Comparison of ENCODE assay signal across 11 cellular contexts in the genomic region with DNA sequence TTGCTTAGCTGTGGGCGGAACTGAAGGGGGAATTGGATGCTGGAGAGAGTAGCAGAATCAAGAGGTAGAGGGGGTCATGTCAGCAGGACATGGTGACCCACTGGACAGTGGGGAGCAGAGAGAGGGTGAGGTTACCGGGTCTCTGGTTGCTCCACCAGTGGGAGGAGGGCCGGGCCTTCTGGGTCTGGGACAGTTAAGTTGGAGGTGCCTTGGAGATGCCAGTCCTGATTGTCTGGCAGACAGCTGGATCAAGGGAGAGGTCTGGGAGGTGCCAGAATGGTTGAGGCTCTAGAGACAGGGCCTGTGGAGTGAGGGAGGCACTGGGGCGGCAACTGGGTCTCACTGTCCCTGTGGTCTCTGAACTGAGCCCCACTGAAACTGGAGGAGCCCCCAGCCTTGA. TPM values are rescaled to one million over a fixed set of nuclear protein-coding genes. Genes with fewer than 3 reads are reported as not detected.
DNase-seq lines count a peak whose midpoint lies in the region; ATAC-seq and TF ChIP-seq lines count a peak whose summit lies in the region.
"Had no signal": no experiment of that assay in that cellular context is flagged by ENCODE, and none has a peak within 500 bp of the region (broad histone marks: within the 10 kb centered on the region; RNA-seq: fewer than 3 reads in every experiment).

No MANE protein-coding gene starts in this region.

- ATAC-seq in RWPE2 (ENCODE audit: low read depth), result peak; percentile 3; the same call in 1 of the 3 replicates

- H4K20me1 ChIP-seq in BLaER1, result peaks cover 63% of the 10 kb centered on the region
- H4K20me1 ChIP-seq in fibroblast of lung (ENCODE audit: control insufficient read depth, extremely low read depth, insufficient read depth, low read length), result no peaks in the 10 kb centered on the region

- DNase-seq in RWPE2 (ENCODE audit: low spot score), result peak; percentile 84
- no peak for DNase-seq in fibroblast of lung (ENCODE audit: low read depth in 2 of 2)
- no peak for DNase-seq in ovary
- DNase-seq in UCSD-AML1 (lab: John Stamatoyannopoulos, UW; ENCODE audit: unreplicated experiment), result no peak
- DNase-seq in G401 (ENCODE audit: low spot score), result no peak
- no peak for DNase-seq in NCI-H2081 treated with DMSO at 0.1 percent for 48 hours (lab: John Stamatoyannopoulos, UW)
- DNase-seq in HCEC 1CT, result no peak
- DNase-seq: NCI-H1105 treated with DMSO at 0.1 percent for 48 hours had no signal

- H3K79me2 ChIP-seq in fibroblast of lung (ENCODE audit: control insufficient read depth, insufficient read depth, low read length), result peaks cover 13% of the 10 kb centered on the region

- H3K36me3 ChIP-seq in BLaER1 (peaks cover 64% of the 10 kb centered on the region), RWPE2 (ENCODE audit: low read depth) (peaks cover 87% of the 10 kb centered on the region), fibroblast of lung (ENCODE audit: control insufficient read depth, insufficient read depth, low read length) (peaks cover 17% of the 10 kb centered on the region), ovary (no peaks in the 10 kb centered on the region)

- in situ Hi-C loops in G401 (cut with HindIII; ENCODE audit: low sequenced_read_pairs), result no loop called here

- no peak overlapping the region for H2AFZ ChIP-seq in fibroblast of lung (ENCODE audit: low read length)

- H3K9ac ChIP-seq in BLaER1 (0 out of 2 replicates have a peak overlapping the region, but pooled peaks have one; percentile 21), fibroblast of lung (ENCODE audit: insufficient read depth, low read length) (no peak overlapping the region)

- H3K4me3 ChIP-seq in BLaER1, result no peak overlapping the region
- H3K4me3 ChIP-seq in RWPE2 (ENCODE audit: severe bottlenecking), result no peak overlapping the region
- no peak overlapping the region for H3K4me3 ChIP-seq in fibroblast of lung (replicated peaks in 1 of 4; ENCODE audit: control extremely low read depth in 1 of 4, insufficient read depth in 1 of 4, low read depth in 3 of 4, low read length in 4 of 4)
- H3K4me3 ChIP-seq in ovary, result no peak overlapping the region

- H3K4me2 ChIP-seq in BLaER1 (no peak overlapping the region), fibroblast of lung (ENCODE audit: extremely low read depth, insufficient read depth, low read length) (no peak overlapping the region)

- no peaks in the 10 kb centered on the region for H3K27me3 ChIP-seq in BLaER1
- H3K27me3 ChIP-seq in RWPE2 (ENCODE audit: insufficient read depth, poor library complexity, severe bottlenecking), result no peaks in the 10 kb centered on the region
- H3K27me3 ChIP-seq in fibroblast of lung (ENCODE audit: control insufficient read depth, insufficient read depth, low read length), result no peaks in the 10 kb centered on the region
- H3K27me3 ChIP-seq in ovary, result no peaks in the 10 kb centered on the region

- H3K4me1 ChIP-seq in BLaER1 (peaks cover 56% of the 10 kb centered on the region), RWPE2 (ENCODE audit: insufficient read depth, poor library complexity, severe bottlenecking) (peaks cover 27% of the 10 kb centered on the region), fibroblast of lung (ENCODE audit: control insufficient read depth, extremely low read depth, insufficient read depth, low read length) (peaks cover 27% of the 10 kb centered on the region), ovary (ENCODE audit: insufficient read depth) (peaks cover 38% of the 10 kb centered on the region)

- H3K27ac ChIP-seq in BLaER1, result peak overlapping the region; percentile 80
- H3K27ac ChIP-seq in RWPE2 (ENCODE audit: poor library complexity, severe bottlenecking), result peak overlapping the region; percentile 22
- peak overlapping the region; percentile 89 for H3K27ac ChIP-seq in fibroblast of lung (ENCODE audit: insufficient read depth, low read length)
- peak overlapping the region; percentile 89 to 94 for H3K27ac ChIP-seq in ovary

- WGBS in ovary, 3 donors, result 51 to 55% (median 54%) methylated on average over 4 of the region's 4 CpGs

- intact Hi-C loops in ovary (cut with DNase I), result no loop called here

- TF ChIP-seq CTCF in RWPE2 (IDR thresholded peaks at IDR 0.05; ENCODE audit: poor library complexity, severe bottlenecking), result no peak
- TF ChIP-seq CTCF in fibroblast of lung (conservative IDR thresholded peaks at IDR 0.05 in 1 of 2, IDR thresholded peaks at IDR 0.05 in 1 of 2; ENCODE audit: low read depth in 1 of 2, low read length in 2 of 2), result no peak
- TF ChIP-seq CTCF in ovary (IDR thresholded peaks at IDR 0.05), result no peak

- no peak for TF ChIP-seq EP300 in ovary (IDR thresholded peaks at IDR 0.05)

- no peak for TF ChIP-seq POLR2A in ovary (IDR thresholded peaks at IDR 0.05)

- no peaks in the 10 kb centered on the region for H3K9me3 ChIP-seq in BLaER1
- H3K9me3 ChIP-seq in RWPE2 (ENCODE audit: severe bottlenecking), result no peaks in the 10 kb centered on the region
- no peaks in the 10 kb centered on the region for H3K9me3 ChIP-seq in fibroblast of lung (ENCODE audit: control insufficient read depth, insufficient read depth, low read depth, low read length)
- no peaks in the 10 kb centered on the region for H3K9me3 ChIP-seq in ovary

RNA-seq across cellular contexts. Expression of a gene that starts 24.6 kb away (rescaled TPM):
- total RNA-seq in fibroblast of lung (14.4 and 25.8 TPM in 2 replicates), ovary (10 to 100 TPM; 27.1 to 66.0 (median 52.1) TPM)
- polyA plus RNA-seq in fibroblast of lung (99.9 and 105 TPM in 2 replicates), ovary (10 to 100 TPM; 73.7 to 89.2 TPM)
- polyA plus RNA-seq in fibroblast of lung (2012), result 78.4 and 81.3 TPM in 2 replicates
- polyA minus RNA-seq in fibroblast of lung (ENCODE audit: low replicate concordance), result 63.6 and 78.5 TPM in 2 replicates
- 70.1 and 73.5 TPM in 2 replicates for total RNA-seq in G401 (2014; rRNA removed; shearing (Covaris generic))

RNA-seq across cellular contexts. Expression of a gene that starts 31.8 kb away (rescaled TPM):
- total RNA-seq in fibroblast of lung (12.3 and 20.3 TPM in 2 replicates), ovary (10 to 100 TPM; 23.1 to 72.7 (median 45.5) TPM)
- polyA plus RNA-seq in fibroblast of lung (17.8 and 18.6 TPM in 2 replicates), ovary (10 to 100 TPM; 17.0 to 27.0 TPM)
- polyA plus RNA-seq in fibroblast of lung (2012), result 17.6 and 20.6 TPM in 2 replicates
- 75.3 and 83.3 TPM in 2 replicates for polyA minus RNA-seq in fibroblast of lung (ENCODE audit: low replicate concordance)
- total RNA-seq in G401 (2014; rRNA removed; shearing (Covaris generic)), result 15.9 and 16.8 TPM in 2 replicates

RNA-seq across cellular contexts. Expression of a gene that starts 52.5 kb away (rescaled TPM):
- not detected in 2 replicates for total RNA-seq in fibroblast of lung
- not detected in 2 replicates for polyA plus RNA-seq in fibroblast of lung
- polyA plus RNA-seq in fibroblast of lung (2012), result not detected in 2 replicates
- polyA minus RNA-seq in fibroblast of lung (ENCODE audit: low replicate concordance), result not detected in 2 replicates
- total RNA-seq in ovary, result not detected
- polyA plus RNA-seq in ovary, result not detected
- total RNA-seq in G401 (2014; rRNA removed; shearing (Covaris generic)), result not detected in 2 replicates
- total RNA-seq: activated CD8-positive, alpha-beta memory T cell treated with anti-CD3 and anti-CD28 coated beads for 36 hours; subcutaneous adipose tissue had no signal

Comparison
In these comparisons a context has a peak if more than half of its experiments do, and no peak if none do; other contexts are left out.
1. H3K27ac ChIP-seq: peak in every context shown above with its lines; median percentile 92 in ovary; 89 in fibroblast of lung; 80 in BLaER1; 22 in RWPE2.